In the genomic region with DNA sequence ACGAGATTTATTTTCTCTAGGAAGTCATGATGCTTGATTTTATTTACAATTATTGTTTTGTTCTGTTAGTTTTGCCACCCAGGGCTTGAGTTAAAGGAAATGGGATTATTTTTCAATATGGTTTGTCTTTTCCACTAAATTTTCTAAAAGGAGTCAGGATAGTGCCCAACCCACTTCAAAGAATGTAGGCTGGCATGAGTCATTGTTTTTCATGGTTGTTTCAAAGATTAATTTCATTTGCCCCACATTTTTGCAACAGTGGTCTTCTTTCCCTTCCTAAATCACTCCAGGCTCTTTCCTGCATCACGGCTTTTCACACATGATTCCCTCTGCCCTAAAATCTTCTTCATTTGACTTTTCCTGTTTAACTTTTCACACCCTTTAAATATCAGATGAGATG, we compare ENCODE assay signal across 1 cellular context.
A peak's percentile ranks its signal among the peaks of the same experiment; 100 is the strongest.
TF ChIP-seq lines count a peak whose summit lies in the region.

No MANE protein-coding gene starts in this region.

TF ChIP-seq in GM12878, 131 proteins besides CTCF, POLR2A, EP300 and RAD21 (continued from another document):
- TF ChIP-seq, protein P1, sequence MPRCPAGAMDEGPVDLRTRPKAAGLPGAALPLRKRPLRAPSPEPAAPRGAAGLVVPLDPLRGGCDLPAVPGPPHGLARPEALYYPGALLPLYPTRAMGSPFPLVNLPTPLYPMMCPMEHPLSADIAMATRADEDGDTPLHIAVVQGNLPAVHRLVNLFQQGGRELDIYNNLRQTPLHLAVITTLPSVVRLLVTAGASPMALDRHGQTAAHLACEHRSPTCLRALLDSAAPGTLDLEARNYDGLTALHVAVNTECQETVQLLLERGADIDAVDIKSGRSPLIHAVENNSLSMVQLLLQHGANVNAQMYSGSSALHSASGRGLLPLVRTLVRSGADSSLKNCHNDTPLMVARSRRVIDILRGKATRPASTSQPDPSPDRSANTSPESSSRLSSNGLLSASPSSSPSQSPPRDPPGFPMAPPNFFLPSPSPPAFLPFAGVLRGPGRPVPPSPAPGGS (IDR thresholded peaks at IDR 0.05; ENCODE audit: borderline replicate concordance, insufficient read depth, low read depth, low read length, poor library complexity, severe bottlenecking): no peak
- TF ChIP-seq IKZF2 (IDR thresholded peaks at IDR 0.05) (peak in 1 of 2 experiments; percentile 6; a peak in 1 of 4 replicates), SIX5 (IDR thresholded peaks at IDR 0.05; ENCODE audit: low read depth, low read length, severe bottlenecking) (no peak), ZNF687 (IDR thresholded peaks at IDR 0.05) (no peak), LARP7 (IDR thresholded peaks at IDR 0.05) (no peak)
TF ChIP-seq in GM12878: peak in this region for 2.
